In genomic region chr10:76920581-76920980, GRCh38 we compare ENCODE assay signal across 1 cellular context.
TF ChIP-seq lines count a peak whose summit lies in the region.

No MANE protein-coding gene starts in this region.

TF ChIP-seq in H1, 55 proteins besides CTCF, POLR2A, EP300 and RAD21 (continued from another document):
- TF ChIP-seq, protein P1, sequence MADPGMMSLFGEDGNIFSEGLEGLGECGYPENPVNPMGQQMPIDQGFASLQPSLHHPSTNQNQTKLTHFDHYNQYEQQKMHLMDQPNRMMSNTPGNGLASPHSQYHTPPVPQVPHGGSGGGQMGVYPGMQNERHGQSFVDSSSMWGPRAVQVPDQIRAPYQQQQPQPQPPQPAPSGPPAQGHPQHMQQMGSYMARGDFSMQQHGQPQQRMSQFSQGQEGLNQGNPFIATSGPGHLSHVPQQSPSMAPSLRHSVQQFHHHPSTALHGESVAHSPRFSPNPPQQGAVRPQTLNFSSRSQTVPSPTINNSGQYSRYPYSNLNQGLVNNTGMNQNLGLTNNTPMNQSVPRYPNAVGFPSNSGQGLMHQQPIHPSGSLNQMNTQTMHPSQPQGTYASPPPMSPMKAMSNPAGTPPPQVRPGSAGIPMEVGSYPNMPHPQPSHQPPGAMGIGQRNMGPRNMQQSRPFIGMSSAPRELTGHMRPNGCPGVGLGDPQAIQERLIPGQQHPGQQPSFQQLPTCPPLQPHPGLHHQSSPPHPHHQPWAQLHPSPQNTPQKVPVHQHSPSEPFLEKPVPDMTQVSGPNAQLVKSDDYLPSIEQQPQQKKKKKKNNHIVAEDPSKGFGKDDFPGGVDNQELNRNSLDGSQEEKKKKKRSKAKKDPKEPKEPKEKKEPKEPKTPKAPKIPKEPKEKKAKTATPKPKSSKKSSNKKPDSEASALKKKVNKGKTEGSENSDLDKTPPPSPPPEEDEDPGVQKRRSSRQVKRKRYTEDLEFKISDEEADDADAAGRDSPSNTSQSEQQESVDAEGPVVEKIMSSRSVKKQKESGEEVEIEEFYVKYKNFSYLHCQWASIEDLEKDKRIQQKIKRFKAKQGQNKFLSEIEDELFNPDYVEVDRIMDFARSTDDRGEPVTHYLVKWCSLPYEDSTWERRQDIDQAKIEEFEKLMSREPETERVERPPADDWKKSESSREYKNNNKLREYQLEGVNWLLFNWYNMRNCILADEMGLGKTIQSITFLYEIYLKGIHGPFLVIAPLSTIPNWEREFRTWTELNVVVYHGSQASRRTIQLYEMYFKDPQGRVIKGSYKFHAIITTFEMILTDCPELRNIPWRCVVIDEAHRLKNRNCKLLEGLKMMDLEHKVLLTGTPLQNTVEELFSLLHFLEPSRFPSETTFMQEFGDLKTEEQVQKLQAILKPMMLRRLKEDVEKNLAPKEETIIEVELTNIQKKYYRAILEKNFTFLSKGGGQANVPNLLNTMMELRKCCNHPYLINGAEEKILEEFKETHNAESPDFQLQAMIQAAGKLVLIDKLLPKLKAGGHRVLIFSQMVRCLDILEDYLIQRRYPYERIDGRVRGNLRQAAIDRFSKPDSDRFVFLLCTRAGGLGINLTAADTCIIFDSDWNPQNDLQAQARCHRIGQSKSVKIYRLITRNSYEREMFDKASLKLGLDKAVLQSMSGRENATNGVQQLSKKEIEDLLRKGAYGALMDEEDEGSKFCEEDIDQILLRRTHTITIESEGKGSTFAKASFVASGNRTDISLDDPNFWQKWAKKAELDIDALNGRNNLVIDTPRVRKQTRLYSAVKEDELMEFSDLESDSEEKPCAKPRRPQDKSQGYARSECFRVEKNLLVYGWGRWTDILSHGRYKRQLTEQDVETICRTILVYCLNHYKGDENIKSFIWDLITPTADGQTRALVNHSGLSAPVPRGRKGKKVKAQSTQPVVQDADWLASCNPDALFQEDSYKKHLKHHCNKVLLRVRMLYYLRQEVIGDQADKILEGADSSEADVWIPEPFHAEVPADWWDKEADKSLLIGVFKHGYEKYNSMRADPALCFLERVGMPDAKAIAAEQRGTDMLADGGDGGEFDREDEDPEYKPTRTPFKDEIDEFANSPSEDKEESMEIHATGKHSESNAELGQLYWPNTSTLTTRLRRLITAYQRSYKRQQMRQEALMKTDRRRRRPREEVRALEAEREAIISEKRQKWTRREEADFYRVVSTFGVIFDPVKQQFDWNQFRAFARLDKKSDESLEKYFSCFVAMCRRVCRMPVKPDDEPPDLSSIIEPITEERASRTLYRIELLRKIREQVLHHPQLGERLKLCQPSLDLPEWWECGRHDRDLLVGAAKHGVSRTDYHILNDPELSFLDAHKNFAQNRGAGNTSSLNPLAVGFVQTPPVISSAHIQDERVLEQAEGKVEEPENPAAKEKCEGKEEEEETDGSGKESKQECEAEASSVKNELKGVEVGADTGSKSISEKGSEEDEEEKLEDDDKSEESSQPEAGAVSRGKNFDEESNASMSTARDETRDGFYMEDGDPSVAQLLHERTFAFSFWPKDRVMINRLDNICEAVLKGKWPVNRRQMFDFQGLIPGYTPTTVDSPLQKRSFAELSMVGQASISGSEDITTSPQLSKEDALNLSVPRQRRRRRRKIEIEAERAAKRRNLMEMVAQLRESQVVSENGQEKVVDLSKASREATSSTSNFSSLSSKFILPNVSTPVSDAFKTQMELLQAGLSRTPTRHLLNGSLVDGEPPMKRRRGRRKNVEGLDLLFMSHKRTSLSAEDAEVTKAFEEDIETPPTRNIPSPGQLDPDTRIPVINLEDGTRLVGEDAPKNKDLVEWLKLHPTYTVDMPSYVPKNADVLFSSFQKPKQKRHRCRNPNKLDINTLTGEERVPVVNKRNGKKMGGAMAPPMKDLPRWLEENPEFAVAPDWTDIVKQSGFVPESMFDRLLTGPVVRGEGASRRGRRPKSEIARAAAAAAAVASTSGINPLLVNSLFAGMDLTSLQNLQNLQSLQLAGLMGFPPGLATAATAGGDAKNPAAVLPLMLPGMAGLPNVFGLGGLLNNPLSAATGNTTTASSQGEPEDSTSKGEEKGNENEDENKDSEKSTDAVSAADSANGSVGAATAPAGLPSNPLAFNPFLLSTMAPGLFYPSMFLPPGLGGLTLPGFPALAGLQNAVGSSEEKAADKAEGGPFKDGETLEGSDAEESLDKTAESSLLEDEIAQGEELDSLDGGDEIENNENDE (IDR thresholded peaks at IDR 0.05; ENCODE audit: insufficient replicate concordance, low read length) = no peak
